8 cellular contexts compared by ENCODE assay signal in genomic region chr15:57751177-57751800, GRCh38. TPM values are rescaled to one million over a fixed set of nuclear protein-coding genes. Genes with fewer than 3 reads are reported as not detected.
DNase-seq lines count a peak whose midpoint lies in the region; ATAC-seq and TF ChIP-seq lines count a peak whose summit lies in the region.

No MANE protein-coding gene starts in this region.

- 0 out of 2 replicates have a peak, but pooled peaks cover 2% of the 10 kb centered on the region for H3K9me2 ChIP-seq in GM23338 (ENCODE audit: insufficient read depth)

- H3K27me3 ChIP-seq in GM23338 (ENCODE audit: insufficient read depth) (no peaks in the 10 kb centered on the region), adipocyte (replicated peaks; ENCODE audit: control insufficient read depth, insufficient read depth, low read length) (peaks cover 9% of the 10 kb centered on the region)

- no peak overlapping the region for H3K4me3 Mint-ChIP-seq in GM23338

- peak; percentile 63 for ATAC-seq in GM23338
- ATAC-seq in HG02588 (IDR thresholded peaks at IDR 0.05; ENCODE audit: unreplicated experiment): no peak
- ATAC-seq in HG02884 (IDR thresholded peaks at IDR 0.05; ENCODE audit: unreplicated experiment): no peak

- H3K79me2 ChIP-seq in GM23338 (replicated peaks; ENCODE audit: insufficient read depth): no peaks in the 10 kb centered on the region

- H3K9me3 Mint-ChIP-seq in GM23338: no peaks in the 10 kb centered on the region

- H3K9me3 ChIP-seq in adipocyte (ENCODE audit: control insufficient read depth, low read length): no peaks in the 10 kb centered on the region

- no peak overlapping the region for H3K27ac Mint-ChIP-seq in GM23338

- H2AFZ ChIP-seq in GM23338: no peak overlapping the region

- H3K4me2 ChIP-seq in GM23338: no peak overlapping the region

- H3K27ac ChIP-seq in GM23338 (ENCODE audit: low read depth): 0 out of 2 replicates have a peak overlapping the region, but pooled peaks have one; percentile 9

- H3K4me1 Mint-ChIP-seq in GM23338: peaks cover 40% of the 10 kb centered on the region

- DNase-seq in A172 (ENCODE audit: low spot score): peak; percentile 28
- peak; percentile 66 for DNase-seq in GM23338 (ENCODE audit: low spot score)
- DNase-seq in adipocyte (ENCODE audit: low read depth): peak; percentile 75
- DNase-seq in iPS-NIHi11 (ENCODE audit: low spot score): peak; percentile 55
- no peak for DNase-seq in DMS79 treated with DMSO at 0.1 percent for 48 hours (lab: John Stamatoyannopoulos, UW)
- no peak for DNase-seq in NCI-H2029 (lab: John Stamatoyannopoulos, UW)

- H3K4me1 ChIP-seq in GM23338 (ENCODE audit: insufficient read depth) (peaks cover 23% of the 10 kb centered on the region), adipocyte (ENCODE audit: control insufficient read depth, insufficient read depth, low read length) (no peaks in the 10 kb centered on the region)

- TF ChIP-seq CTCF in GM23338 (conservative IDR thresholded peaks at IDR 0.05; ENCODE audit: low read depth in 2 of 2): peak; percentile 66 to 76

- H3K36me3 ChIP-seq in GM23338 (ENCODE audit: insufficient read depth): no peaks in the 10 kb centered on the region
- H3K36me3 ChIP-seq in adipocyte (ENCODE audit: control insufficient read depth, insufficient read depth, low read length, severe bottlenecking): no peaks in the 10 kb centered on the region

- H3F3A ChIP-seq in GM23338 (replicated peaks; ENCODE audit: low read depth): no peaks in the 10 kb centered on the region

- no peak overlapping the region for H3K9ac ChIP-seq in adipocyte (ENCODE audit: low read length)

- H3K27me3 Mint-ChIP-seq in GM23338 (ENCODE audit: insufficient read depth, low read depth, poor library complexity): no peaks in the 10 kb centered on the region

- H4K20me1 ChIP-seq in GM23338 (replicated peaks; ENCODE audit: insufficient read depth): no peaks in the 10 kb centered on the region

- H3K4me3 ChIP-seq in GM23338 (no peak overlapping the region), adipocyte (ENCODE audit: low read length) (no peak overlapping the region)

- no peaks in the 10 kb centered on the region for H3K36me3 Mint-ChIP-seq in GM23338 (ENCODE audit: low read depth)

TF ChIP-seq in GM23338, 12 proteins besides CTCF, POLR2A, EP300 and RAD21 (continues in another document):
- TF ChIP-seq ZNF114 (CRISPR knock-in tag; IDR thresholded peaks at IDR 0.05) (no peak), ZNF331 (CRISPR knock-in tag; IDR thresholded peaks at IDR 0.05; ENCODE audit: low read depth) (no peak), EZH2 (IDR thresholded peaks at IDR 0.05; ENCODE audit: low read depth, unreplicated experiment) (no peak), JUNB (IDR thresholded peaks at IDR 0.05; ENCODE audit: unreplicated experiment) (no peak), POLR2AphosphoS5 (IDR thresholded peaks at IDR 0.05; ENCODE audit: low read depth) (no peak), ZNF462 (CRISPR knock-in tag; IDR thresholded peaks at IDR 0.05) (no peak), ETS1 (IDR thresholded peaks at IDR 0.05) (no peak), STAT1 (IDR thresholded peaks at IDR 0.05; ENCODE audit: unreplicated experiment) (no peak), EZH2phosphoT487 (IDR thresholded peaks at IDR 0.05; ENCODE audit: unreplicated experiment) (no peak), CREB1 (CRISPR knock-in tag; IDR thresholded peaks at IDR 0.05; ENCODE audit: low read depth) (no peak), REST (IDR thresholded peaks at IDR 0.05; ENCODE audit: unreplicated experiment) (no peak)

RNA-seq across cellular contexts. Expression of gene POLR2M, which starts 44.8 kb away (rescaled TPM):
- 114 and 151 TPM in 2 replicates for total RNA-seq in A172 (2014; rRNA removed; shearing (Covaris generic))
- total RNA-seq in GM23338 (2014; rRNA removed; shearing (Covaris generic)): 46.3 and 47.0 TPM in 2 replicates
- 19.6 and 19.9 TPM in 2 replicates for polyA plus RNA-seq in GM23338 (2016; fragmentation: Nextera tagmentation; extraction: Ambion mirVana)

Comparison
In these comparisons a context has a peak if more than half of its experiments do, and no peak if none do; other contexts are left out.
1. DNase-seq: peak in A172 (single experiment), GM23338 (single experiment), adipocyte (single experiment) and iPS-NIHi11 (single experiment); none in DMS79 treated with DMSO at 0.1 percent for 48 hours (single experiment) and NCI-H2029 (single experiment).